ENCODE assay signal across 29 cellular contexts in the genomic region with DNA sequence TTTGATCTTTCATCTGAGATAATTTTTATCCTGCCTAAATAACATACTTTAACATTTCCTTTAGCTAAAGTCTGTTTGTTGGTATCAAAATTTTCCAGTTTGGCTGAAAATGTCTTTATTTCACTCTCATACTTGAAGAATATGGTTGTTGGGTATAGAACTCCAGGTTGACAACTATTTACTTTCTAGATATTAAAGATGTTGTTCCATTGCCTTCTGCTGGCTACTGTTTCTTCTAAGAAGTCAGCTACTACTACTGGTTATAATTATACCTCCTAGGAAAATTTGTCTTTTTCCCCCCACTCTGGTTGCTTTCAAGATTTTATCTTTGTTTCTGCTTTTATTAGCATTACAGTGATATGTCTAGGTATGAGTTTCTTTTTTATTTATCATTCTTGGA.
"Had no signal": no experiment of that assay in that cellular context is flagged by ENCODE, and none has a peak within 500 bp of the region (broad histone marks: within the 10 kb centered on the region; RNA-seq: fewer than 3 reads in every experiment).

No MANE protein-coding gene starts in this region.

- FAIRE-seq: urothelium cell line had no signal

- H3K4me1 ChIP-seq: suprapubic skin, testis, tibial nerve, upper lobe of right lung, uterus had no signal

- H3K36me3 Mint-ChIP-seq: stimulated activated effector memory CD8-positive, alpha-beta T cell treated with anti-CD3 and anti-CD28 coated beads, Interleukin-12 subunit alpha, Interleukin-12 subunit beta, amount 100 ng/mL, for 72 hours had no signal

- ATAC-seq: stimulated activated effector memory CD8-positive, alpha-beta T cell treated with anti-CD3 and anti-CD28 coated beads, Interleukin-12 subunit alpha, Interleukin-12 subunit beta, amount 100 ng/mL, for 72 hours; stimulated activated memory B cell treated with anti-CD40 and anti-IgM and Interleukin-4, amounts not matched to agents 10 μg/mL and 1 μg/mL and 100 μg/mL, for 72 hours; stimulated activated naive B cell treated with anti-CD40 and anti-IgM and Interleukin-4, amounts not matched to agents 10 μg/mL and 1 μg/mL and 100 μg/mL, for 72 hours; stimulated activated naive CD8-positive, alpha-beta T cell treated with anti-CD3 and anti-CD28 coated beads, Interleukin-15, amount 100 ng/mL, for 72 hours; stimulated activated naive CD8-positive, alpha-beta T cell treated with anti-CD3 and anti-CD28 coated beads, Interleukin-15, Interleukin-2, amounts not matched to agents 100 U/mL and 50 U/mL, for 24 hours; upper lobe of right lung had no signal

- DNase-seq: stimulated activated CD4-positive, alpha-beta T cell treated with anti-CD3 and anti-CD28 coated beads, Interleukin-2, amount 100 ng/mL, for 48 hours; stimulated activated CD4-positive, alpha-beta T cell treated with anti-CD3 and anti-CD28 coated beads, Interleukin-4, amount 100 ng/mL, for 1 hour; stimulated activated CD4-positive, alpha-beta T cell treated with anti-CD3 and anti-CD28 coated beads, Interleukin-4, amount 100 ng/mL, for 24 hours; stimulated activated CD4-positive, alpha-beta T cell treated with anti-CD3 and anti-CD28 coated beads, Interleukin-4, amount 100 ng/mL, for 4 hours; stimulated activated CD8-positive, alpha-beta memory T cell treated with anti-CD3 and anti-CD28 coated beads, Interleukin-4, amount 100 ng/mL, for 48 hours; stimulated activated naive B cell treated with anti-CD40 and anti-IgM and Interleukin-4, amounts not matched to agents 10 μg/mL and 1 μg/mL and 100 μg/mL, for 72 hours; stimulated activated naive CD4-positive, alpha-beta T cell; stimulated activated naive CD4-positive, alpha-beta T cell treated with Interleukin-2 at 50 U/mL for 16 hours; stimulated activated naive CD8-positive, alpha-beta T cell treated with anti-CD3 and anti-CD28 coated beads, Interleukin-15, amount 100 ng/mL, for 72 hours; stimulated activated naive CD8-positive, alpha-beta T cell treated with anti-CD3 and anti-CD28 coated beads, Interleukin-15, Interleukin-2, amounts not matched to agents 100 U/mL and 50 U/mL, for 24 hours; stomach; substantia nigra; testis; thyroid gland; tibial artery; transverse colon; trophoblast cell; upper lobe of left lung; upper lobe of right lung; uterus had no signal

- H3K27ac ChIP-seq: stomach, suprapubic skin, testis, thoracic aorta, thyroid gland, tibial artery, tibial nerve, transverse colon, upper lobe of left lung, upper lobe of right lung, uterus, vagina had no signal

- H3K4me3 Mint-ChIP-seq: stimulated activated effector memory CD8-positive, alpha-beta T cell treated with anti-CD3 and anti-CD28 coated beads, Interleukin-12 subunit alpha, Interleukin-12 subunit beta, amount 100 ng/mL, for 72 hours; stimulated activated memory B cell treated with anti-CD40 and anti-IgM and Interleukin-4, amounts not matched to agents 10 μg/mL and 1 μg/mL and 100 μg/mL, for 72 hours; stimulated activated naive B cell treated with anti-CD40 and anti-IgM and Interleukin-4, amounts not matched to agents 10 μg/mL and 1 μg/mL and 100 μg/mL, for 72 hours; stimulated activated naive CD8-positive, alpha-beta T cell treated with anti-CD3 and anti-CD28 coated beads, Interleukin-15, amount 100 ng/mL, for 72 hours; stimulated activated naive CD8-positive, alpha-beta T cell treated with anti-CD3 and anti-CD28 coated beads, Interleukin-15, Interleukin-2, amounts not matched to agents 100 ng/mL and 50 ng/mL, for 24 hours; type B pancreatic cell had no signal

- H3K4me1 Mint-ChIP-seq: stimulated activated effector memory CD8-positive, alpha-beta T cell treated with anti-CD3 and anti-CD28 coated beads, Interleukin-12 subunit alpha, Interleukin-12 subunit beta, amount 100 ng/mL, for 72 hours; stimulated activated naive CD8-positive, alpha-beta T cell treated with anti-CD3 and anti-CD28 coated beads, Interleukin-15, amount 100 ng/mL, for 72 hours had no signal

- H3K27ac Mint-ChIP-seq: stimulated activated effector memory CD8-positive, alpha-beta T cell treated with anti-CD3 and anti-CD28 coated beads, Interleukin-12 subunit alpha, Interleukin-12 subunit beta, amount 100 ng/mL, for 72 hours; stimulated activated memory B cell treated with anti-CD40 and anti-IgM and Interleukin-4, amounts not matched to agents 10 μg/mL and 1 μg/mL and 100 μg/mL, for 72 hours; stimulated activated naive B cell treated with anti-CD40 and anti-IgM and Interleukin-4, amounts not matched to agents 10 μg/mL and 1 μg/mL and 100 μg/mL, for 72 hours; stimulated activated naive CD8-positive, alpha-beta T cell treated with anti-CD3 and anti-CD28 coated beads, Interleukin-15, Interleukin-2, amounts not matched to agents 100 ng/mL and 50 ng/mL, for 24 hours; type B pancreatic cell had no signal

- H3K27me3 ChIP-seq: stomach, suprapubic skin, testis, thyroid gland, tibial artery, tibial nerve, transverse colon, upper lobe of left lung, upper lobe of right lung, uterus, vagina had no signal

- H3K27me3 Mint-ChIP-seq: stimulated activated memory B cell treated with anti-CD40 and anti-IgM and Interleukin-4, amounts not matched to agents 10 μg/mL and 1 μg/mL and 100 μg/mL, for 72 hours; stimulated activated naive B cell treated with anti-CD40 and anti-IgM and Interleukin-4, amounts not matched to agents 10 μg/mL and 1 μg/mL and 100 μg/mL, for 72 hours; stimulated activated naive CD8-positive, alpha-beta T cell treated with anti-CD3 and anti-CD28 coated beads, Interleukin-15, amount 100 ng/mL, for 72 hours; stimulated activated naive CD8-positive, alpha-beta T cell treated with anti-CD3 and anti-CD28 coated beads, Interleukin-15, Interleukin-2, amounts not matched to agents 100 ng/mL and 50 ng/mL, for 24 hours; type B pancreatic cell had no signal

- H3K9me3 ChIP-seq: suprapubic skin, testis, thyroid gland, tibial artery, transverse colon, upper lobe of right lung, uterus, vagina had no signal

- H3K4me3 ChIP-seq: stomach, suprapubic skin, testis, thoracic aorta, thyroid gland, tibial artery, tibial nerve, transverse colon, upper lobe of left lung, upper lobe of right lung, uterus, vagina had no signal

- H3K36me3 ChIP-seq: stomach, suprapubic skin, thoracic aorta, thyroid gland, tibial nerve, transverse colon, upper lobe of left lung, upper lobe of right lung, uterus, vagina had no signal
